32 cellular contexts compared by ENCODE assay signal in genomic region chr1:168551688-168552087, GRCh38. TPM values are rescaled to one million over a fixed set of nuclear protein-coding genes. Genes with fewer than 3 reads are reported as not detected.
"Had no signal": no experiment of that assay in that cellular context is flagged by ENCODE, and none has a peak within 500 bp of the region (broad histone marks: within the 10 kb centered on the region; RNA-seq: fewer than 3 reads in every experiment).

No MANE protein-coding gene starts in this region.

- H3K27me3 ChIP-seq: Peyer's patch had no signal

- H3K4me3 ChIP-seq: Peyer's patch had no signal

- H3K27ac ChIP-seq: Peyer's patch, RWPE1 had no signal

- ATAC-seq: activated CD4-positive, CD25-positive, alpha-beta regulatory T cell treated with anti-CD3 and anti-CD28 coated beads, Interleukin-2, amount 50 U/mL, for 24 hours; activated CD8-positive, alpha-beta memory T cell treated with anti-CD3 and anti-CD28 coated beads, Interleukin-2, amount 10 ng/mL, durations not matched to agents 7 days and 5 days; Right ventricle myocardium inferior had no signal

- H3K4me1 ChIP-seq: Peyer's patch had no signal

- H3K4me1 Mint-ChIP-seq: brain had no signal

- H3K9me3 Mint-ChIP-seq: activated CD4-positive, alpha-beta memory T cell treated with anti-CD3 and anti-CD28 coated beads, Interleukin-2, amount 10 ng/mL, durations not matched to agents 7 days and 5 days had no signal

- H3K27ac Mint-ChIP-seq: activated CD4-positive, alpha-beta memory T cell treated with anti-CD3 and anti-CD28 coated beads, Interleukin-2, amount 10 ng/mL, durations not matched to agents 7 days and 5 days; activated CD8-positive, alpha-beta memory T cell treated with anti-CD3 and anti-CD28 coated beads, Interleukin-2, amount 10 ng/mL, durations not matched to agents 7 days and 5 days; activated naive CD8-positive, alpha-beta T cell treated with anti-CD3 and anti-CD28 coated beads for 36 hours; brain had no signal

- H3K36me3 Mint-ChIP-seq: brain had no signal

- H3K4me3 Mint-ChIP-seq: activated CD4-positive, alpha-beta memory T cell treated with anti-CD3 and anti-CD28 coated beads, Interleukin-2, amount 10 ng/mL, durations not matched to agents 7 days and 5 days; activated CD8-positive, alpha-beta memory T cell treated with anti-CD3 and anti-CD28 coated beads, Interleukin-2, amount 10 ng/mL, durations not matched to agents 7 days and 5 days; activated naive CD8-positive, alpha-beta T cell treated with anti-CD3 and anti-CD28 coated beads for 36 hours; brain had no signal

- H3K36me3 ChIP-seq: Peyer's patch had no signal

- FAIRE-seq: astrocyte, bronchial epithelial cell had no signal

- DNase-seq: activated CD4-positive, alpha-beta memory T cell treated with anti-CD3 and anti-CD28 coated beads, Interleukin-2, amount 10 ng/mL, durations not matched to agents 7 days and 5 days; activated CD4-positive, alpha-beta T cell treated with anti-CD3 and anti-CD28 coated beads for 4 hours; activated CD8-positive, alpha-beta memory T cell treated with anti-CD3 and anti-CD28 coated beads for 24 hours; activated CD8-positive, alpha-beta memory T cell treated with anti-CD3 and anti-CD28 coated beads, Interleukin-2, amount 10 ng/mL, durations not matched to agents 7 days and 5 days; activated CD8-positive, alpha-beta memory T cell treated with anti-CD3 and anti-CD28 coated beads, Interleukin-2, amount 50 U/mL, for 48 hours; activated effector memory CD4-positive, alpha-beta T cell treated with anti-CD3 and anti-CD28 coated beads, Interleukin-2, amount 50 U/mL, for 16 hours; activated naive CD4-positive, alpha-beta T cell; activated naive CD4-positive, alpha-beta T cell treated with anti-CD3 and anti-CD28 coated beads, Interleukin-2, amount 50 U/mL, for 16 hours; activated naive CD8-positive, alpha-beta T cell treated with anti-CD3 and anti-CD28 coated beads for 36 hours; activated T-cell treated with anti-CD3 and anti-CD28 coated beads, Interleukin-2, amount 50 U/mL, for 48 hours; amygdala; central memory CD4-positive, alpha-beta T cell; Karpas-422; KBM-7; MM.1S; MV-4-11; NCI-H1092; NCI-H1436 treated with DMSO at 0.1 percent for 48 hours; NCI-H1694 treated with DMSO at 0.1 percent for 48 hours; NCI-H2029; NCI-H345; NCI-H524 treated with DMSO at 0.1 percent for 48 hours; Peyer's patch; T1000 had no signal

- H3K27me3 Mint-ChIP-seq: activated naive CD8-positive, alpha-beta T cell treated with anti-CD3 and anti-CD28 coated beads for 36 hours had no signal

- H3K9me3 ChIP-seq: Peyer's patch had no signal

RNA-seq across cellular contexts. Expression of gene XCL2, which starts 7.9 kb away (rescaled TPM):
- total RNA-seq: activated CD4-positive, alpha-beta memory T cell treated with anti-CD3 and anti-CD28 coated beads, Interleukin-2, amount 10 ng/mL, durations not matched to agents 7 days and 5 days; astrocyte; bronchial epithelial cell; cerebellum; NCI-H460; Right ventricle myocardium inferior had no signal

RNA-seq across cellular contexts. Expression of gene XCL1, which starts 24.7 kb away (rescaled TPM):
- total RNA-seq: astrocyte, bronchial epithelial cell, cerebellum, NCI-H460, Peyer's patch had no signal
